In genomic region chr14:56896231-56896630, GRCh38 we compare ENCODE assay signal across 7 cellular contexts.
"Had no signal": no experiment of that assay in that cellular context is flagged by ENCODE, and none has a peak within 500 bp of the region (broad histone marks: within the 10 kb centered on the region; RNA-seq: fewer than 3 reads in every experiment).

No MANE protein-coding gene starts in this region.

- H3K9ac ChIP-seq: KMS-11 had no signal

- H3K4me3 ChIP-seq: K562 had no signal

- H3K4me2 ChIP-seq: KMS-11 had no signal

- ATAC-seq: HepG2, K562 had no signal

- H3K27ac ChIP-seq: HL-60, KMS-11 had no signal

- FAIRE-seq: HepG2, K562 had no signal

- DNase-seq: IMR-90, KBM-7, KG1 had no signal
